Comparison of ENCODE assay signal across 8 cellular contexts in genomic region chr2:19357383-19358241, GRCh38. TPM values are rescaled to one million over a fixed set of nuclear protein-coding genes. Genes with fewer than 3 reads are reported as not detected.
A peak's percentile ranks its signal among the peaks of the same experiment; 100 is the strongest.
DNase-seq lines count a peak whose midpoint lies in the region; ATAC-seq, FAIRE-seq and TF ChIP-seq lines count a peak whose summit lies in the region.

No MANE protein-coding gene starts in this region.

- H3K9me1 ChIP-seq in keratinocyte (ENCODE audit: control insufficient read depth, extremely low read depth, insufficient read depth, low read length), result no peaks in the 10 kb centered on the region

- H3K36me3 ChIP-seq in ascending aorta (peaks cover 0 to 4% of the 10 kb centered on the region in 2 donors), keratinocyte (ENCODE audit: control insufficient read depth in 2 of 2, extremely low read depth in 1 of 2, insufficient read depth in 2 of 2, low read length in 2 of 2) (no peaks in the 10 kb centered on the region), subcutaneous abdominal adipose tissue (ENCODE audit: control insufficient read depth in 5 of 5, insufficient read depth in 5 of 5, low read length in 5 of 5) (peaks cover 0 to 4% (median 0%) of the 10 kb centered on the region in 5 donors)

- peak overlapping the region; percentile 35 for H2AFZ ChIP-seq in keratinocyte (ENCODE audit: control insufficient read depth, low read length)

- intact Hi-C loops in ascending aorta (cut with DNase I), result loop anchor here (1.0 to 10.0 kb wide), 5 partner anchors 7 to 1087 kb away; partner anchors contain the start of genes LAPTM4A and RHOB

- DNase-seq in NCI-H82 (lab: John Stamatoyannopoulos, UW) (peak; percentile 31), NCI-H82 treated with DMSO at 0.1 percent for 48 hours (lab: John Stamatoyannopoulos, UW; ENCODE audit: unreplicated experiment) (no peak), ascending aorta (ENCODE audit: low spot score in 2 of 2) (peak in 1 of 2 donors; percentile 67), keratinocyte (ENCODE audit: low read depth, low spot score) (no peak), globus pallidus (ENCODE audit: low spot score) (no peak)

- ATAC-seq in GM19463 (IDR thresholded peaks at IDR 0.05; ENCODE audit: unreplicated experiment) (no peak), HG03097 (IDR thresholded peaks at IDR 0.05; ENCODE audit: low FRiP score, unreplicated experiment) (no peak)

- no peaks in the 10 kb centered on the region for H3K9me3 ChIP-seq in ascending aorta
- no peaks in the 10 kb centered on the region for H3K9me3 ChIP-seq in keratinocyte (ENCODE audit: control insufficient read depth, low read depth, low read length)
- no peaks in the 10 kb centered on the region for H3K9me3 ChIP-seq in subcutaneous abdominal adipose tissue (ENCODE audit: control insufficient read depth in 5 of 5, low read length in 5 of 5)

- H3K9ac ChIP-seq in keratinocyte (ENCODE audit: control insufficient read depth, extremely low read depth, insufficient read depth, low read length) (no peak overlapping the region), subcutaneous abdominal adipose tissue (ENCODE audit: low read length in 5 of 5) (peak overlapping the region; percentile 38 to 70 (median 56))

- no peak for FAIRE-seq in keratinocyte (lab: Jason Lieb, UNC)

- H3K4me3 ChIP-seq in ascending aorta, result peak overlapping the region; percentile 65 to 91
- peak overlapping the region; percentile 43 to 78 (median 45) for H3K4me3 ChIP-seq in keratinocyte (ENCODE audit: control insufficient read depth in 2 of 3, extremely low read depth in 1 of 3, insufficient read depth in 2 of 3, low read depth in 1 of 3, low read length in 3 of 3)
- H3K4me3 ChIP-seq in subcutaneous abdominal adipose tissue (ENCODE audit: low read depth in 1 of 5, low read length in 5 of 5), result peak overlapping the region; percentile 65 to 85 (median 80)

- H3K27ac ChIP-seq in ascending aorta (peak overlapping the region; percentile 96), keratinocyte (ENCODE audit: control insufficient read depth, insufficient read depth, low read length) (no peak overlapping the region), subcutaneous abdominal adipose tissue (ENCODE audit: low read depth, low read length) (no peak overlapping the region)

- H3K79me2 ChIP-seq in keratinocyte (ENCODE audit: control insufficient read depth, insufficient read depth, low read length), result no peaks in the 10 kb centered on the region

- H3K27me3 ChIP-seq in ascending aorta, result no peaks in the 10 kb centered on the region
- H3K27me3 ChIP-seq in keratinocyte (ENCODE audit: control insufficient read depth, extremely low read depth, insufficient read depth, low read length), result peaks cover 85% of the 10 kb centered on the region
- peaks cover 25 to 67% (median 56%) of the 10 kb centered on the region in 5 donors for H3K27me3 ChIP-seq in subcutaneous abdominal adipose tissue (ENCODE audit: control insufficient read depth in 5 of 5, insufficient read depth in 4 of 5, low read length in 5 of 5)

- no peaks in the 10 kb centered on the region for H4K20me1 ChIP-seq in keratinocyte (ENCODE audit: control insufficient read depth, extremely low read depth, insufficient read depth, low read length)

- dilution Hi-C loops in keratinocyte (cut with MboI; ENCODE audit: extremely low pct_ligation_motif_present, low sequenced_read_pairs), result loop anchor here (25.0 kb wide), 1 partner anchor 505 kb away; no protein-coding TSS in a partner anchor

- H3K4me1 ChIP-seq in ascending aorta (peaks cover 11 to 23% of the 10 kb centered on the region in 2 donors), keratinocyte (ENCODE audit: control insufficient read depth, extremely low read depth, insufficient read depth, low read length) (peaks cover 12% of the 10 kb centered on the region), subcutaneous abdominal adipose tissue (ENCODE audit: control insufficient read depth in 5 of 5, insufficient read depth in 5 of 5, low read length in 5 of 5) (peaks cover 0 to 66% (median 54%) of the 10 kb centered on the region in 5 donors)

- TF ChIP-seq CTCF in ascending aorta (IDR thresholded peaks at IDR 0.05), result no peak
- no peak for TF ChIP-seq CTCF in keratinocyte (optimal IDR thresholded peaks at IDR 0.05 in 1 of 3, IDR thresholded peaks at IDR 0.05 in 1 of 3, conservative IDR thresholded peaks at IDR 0.05 in 1 of 3; ENCODE audit: extremely low read depth in 1 of 3, insufficient read depth in 2 of 3, low read length in 3 of 3)

- H3K4me2 ChIP-seq in keratinocyte (ENCODE audit: control insufficient read depth, extremely low read depth, insufficient read depth, low read depth, low read length), result peak overlapping the region; percentile 81

RNA-seq across cellular contexts. Expression of gene OSR1, which starts 0.8 kb away (rescaled TPM):
- total RNA-seq in ascending aorta, result 66.7 TPM
- polyA plus RNA-seq in keratinocyte, result 0.09 to 0.20 TPM (median 0.14 TPM) in 3 replicates
- polyA plus RNA-seq in keratinocyte (2011; ENCODE audit: low read depth), result not detected
- 0.05 and 0.32 TPM in 2 replicates for polyA plus RNA-seq in keratinocyte (2011; cell fraction: cytosol; rRNA removed)
- polyA plus RNA-seq in keratinocyte (2011; cell fraction: nucleus; rRNA removed), result 0.41 and 0.48 TPM in 2 replicates
- 0.13 and 0.29 TPM in 2 replicates for polyA plus RNA-seq in keratinocyte (2012; ENCODE audit: low replicate concordance)
- polyA minus RNA-seq in keratinocyte, result 0.19 to 0.30 TPM in 2 of 3 replicates, not detected in the other
- not detected for polyA minus RNA-seq in keratinocyte (2011; cell fraction: cytosol; rRNA and poly(A)+ RNA removed)
- 0.32 and 0.54 TPM in 2 replicates for polyA minus RNA-seq in keratinocyte (2011; cell fraction: nucleus; rRNA and poly(A)+ RNA removed)

Comparison
In these comparisons a context has a peak if more than half of its experiments do, and no peak if none do; other contexts are left out.
1. H3K27ac ChIP-seq: peak in ascending aorta (2 of 2); none in keratinocyte (single experiment) and subcutaneous abdominal adipose tissue (single experiment).
2. Peak in every context shown above with its lines, with median percentiles within 50 percentile points of each other: H3K4me3 ChIP-seq.